9 cellular contexts compared by ENCODE assay signal in the genomic region with DNA sequence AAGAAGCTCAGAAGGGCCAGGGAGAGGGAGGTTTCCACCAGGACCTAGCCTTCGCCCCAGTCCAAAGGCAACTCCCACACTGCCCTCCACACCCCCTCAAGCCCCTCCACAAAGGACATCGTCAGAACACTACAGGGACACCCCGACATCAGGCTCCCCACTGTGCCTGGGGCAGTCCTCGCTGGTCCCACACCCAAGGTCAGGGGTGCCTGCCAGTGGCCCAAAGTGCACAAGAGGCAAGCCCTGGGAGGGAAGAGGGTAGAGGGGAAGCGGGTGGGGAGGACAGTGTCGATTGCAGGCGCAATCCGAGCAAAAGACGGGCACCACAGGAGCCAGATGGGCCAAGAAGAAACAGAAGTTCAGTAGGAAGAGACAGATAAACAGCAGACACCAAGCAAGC. TPM values are rescaled to one million over a fixed set of nuclear protein-coding genes. Genes with fewer than 3 reads are reported as not detected.
DNase-seq lines count a peak whose midpoint lies in the region; ATAC-seq, FAIRE-seq and TF ChIP-seq lines count a peak whose summit lies in the region.
"Had no signal": no experiment of that assay in that cellular context is flagged by ENCODE, and none has a peak within 500 bp of the region (broad histone marks: within the 10 kb centered on the region; RNA-seq: fewer than 3 reads in every experiment).

No MANE protein-coding gene starts in this region.

- 64% methylated on average over 9 of the region's 9 CpGs for WGBS in esophagus muscularis mucosa

- CTCF ChIA-PET in PC-3 (lab: Charles Lee), result no interaction called here

- POLR2A ChIA-PET in PC-3 (lab: Charles Lee; ENCODE audit: unreplicated experiment), result no interaction called here

- H3K36me3 ChIP-seq in CD4-positive, CD25-positive, alpha-beta regulatory T cell (ENCODE audit: control insufficient read depth, insufficient read depth, low read length), result no peaks in the 10 kb centered on the region
- H3K36me3 ChIP-seq in PC-3 (ENCODE audit: low read depth, low read length), result no peaks in the 10 kb centered on the region
- H3K36me3 ChIP-seq in esophagus muscularis mucosa, result no peaks in the 10 kb centered on the region
- no peaks in the 10 kb centered on the region for H3K36me3 ChIP-seq in parathyroid adenoma (ENCODE audit: control insufficient read depth, insufficient read depth, low read length)
- H3K36me3 ChIP-seq: cardiac muscle cell had no signal

- no peak overlapping the region for H2AFZ ChIP-seq in PC-3 (ENCODE audit: low read length)
- H2AFZ ChIP-seq in parathyroid adenoma, result peak overlapping the region; percentile 57

- H3K27ac ChIP-seq in CD4-positive, CD25-positive, alpha-beta regulatory T cell (ENCODE audit: insufficient read depth, low read length, poor library complexity, severe bottlenecking), result peak overlapping the region; percentile 53
- H3K27ac ChIP-seq in PC-3 (ENCODE audit: low read length) (no peak overlapping the region), esophagus muscularis mucosa (replicated peaks in 1 of 4) (peak overlapping the region; percentile 88 to 96 (median 93)), parathyroid adenoma (peak overlapping the region; percentile 55)
- H3K27ac ChIP-seq: cardiac muscle cell had no signal

- no peak for TF ChIP-seq POLR2A in esophagus muscularis mucosa (IDR thresholded peaks at IDR 0.05; ENCODE audit: low read depth)

- H3F3A ChIP-seq in PC-3 (ENCODE audit: low read length, unreplicated experiment), result no peaks in the 10 kb centered on the region

- no peak for TF ChIP-seq EP300 in esophagus muscularis mucosa (IDR thresholded peaks at IDR 0.05)

- H3K27ac Mint-ChIP-seq in CD4-positive, CD25-positive, alpha-beta regulatory T cell, result peak overlapping the region in 2 of 3 donors; percentile 91 to 92

- H3K4me2 ChIP-seq in PC-3 (ENCODE audit: low read length) (0 out of 2 replicates have a peak overlapping the region, but pooled peaks have one; percentile 33), parathyroid adenoma (ENCODE audit: low read length) (no peak overlapping the region)

- DNase-seq in CD4-positive, CD25-positive, alpha-beta regulatory T cell, result no peak
- DNase-seq in PC-3, result no peak
- DNase-seq in esophagus muscularis mucosa (ENCODE audit: extremely low spot score), result no peak
- DNase-seq in stimulated activated CD4-positive, alpha-beta T cell treated with anti-CD3 and anti-CD28 coated beads, Interleukin-2, amount 100 ng/mL, for 24 hours, result no peak
- DNase-seq in SKM-1 (lab: John Stamatoyannopoulos, UW; ENCODE audit: unreplicated experiment), result no peak
- DNase-seq in NCI-H345 (lab: John Stamatoyannopoulos, UW), result no peak
- DNase-seq in HTR-8/SVneo (ENCODE audit: insufficient read length, low spot score), result no peak

- no peaks in the 10 kb centered on the region for H3K27me3 ChIP-seq in CD4-positive, CD25-positive, alpha-beta regulatory T cell (ENCODE audit: control insufficient read depth, insufficient read depth, low read length)
- H3K27me3 ChIP-seq in PC-3 (ENCODE audit: low read length), result peaks cover 27% of the 10 kb centered on the region
- no peaks in the 10 kb centered on the region for H3K27me3 ChIP-seq in esophagus muscularis mucosa
- H3K27me3 ChIP-seq in parathyroid adenoma (ENCODE audit: control insufficient read depth, insufficient read depth, low read length), result no peaks in the 10 kb centered on the region

- no peaks in the 10 kb centered on the region for H3K36me3 Mint-ChIP-seq in CD4-positive, CD25-positive, alpha-beta regulatory T cell

- no peak overlapping the region for H3K4me3 ChIP-seq in CD4-positive, CD25-positive, alpha-beta regulatory T cell (ENCODE audit: low read depth, low read length)
- H3K4me3 ChIP-seq in PC-3 (ENCODE audit: low read length), result no peak overlapping the region
- H3K4me3 ChIP-seq in esophagus muscularis mucosa, result peak overlapping the region; percentile 39 to 43 (median 40)
- H3K4me3 ChIP-seq in parathyroid adenoma (ENCODE audit: low read depth, low read length), result no peak overlapping the region
- H3K4me3 ChIP-seq: cardiac muscle cell had no signal

- no peaks in the 10 kb centered on the region for H3K9me2 ChIP-seq in PC-3 (replicated peaks; ENCODE audit: low read length)

- TF ChIP-seq CTCF in PC-3 (conservative IDR thresholded peaks at IDR 0.05; ENCODE audit: low read depth, low read length) (no peak), esophagus muscularis mucosa (IDR thresholded peaks at IDR 0.05) (no peak), parathyroid adenoma (IDR thresholded peaks at IDR 0.05) (no peak)

- BruUV-seq in PC-3 (replicated peaks; lab: Mats Ljungman, UMichigan), result no TSS peak

- H3K79me2 ChIP-seq in PC-3 (ENCODE audit: low read length) (no peaks in the 10 kb centered on the region), parathyroid adenoma (no peaks in the 10 kb centered on the region)

- H3K9me3 Mint-ChIP-seq in CD4-positive, CD25-positive, alpha-beta regulatory T cell, result peaks cover 0 to 1% (median 0%) of the 10 kb centered on the region in 7 donors

- peaks cover 55% of the 10 kb centered on the region for H3K4me1 ChIP-seq in CD4-positive, CD25-positive, alpha-beta regulatory T cell (ENCODE audit: control insufficient read depth, insufficient read depth, low read length, poor library complexity, severe bottlenecking)
- H3K4me1 ChIP-seq in PC-3 (ENCODE audit: insufficient read depth, low read length), result peaks cover 4% of the 10 kb centered on the region
- peaks cover 39 to 60% (median 60%) of the 10 kb centered on the region in 4 donors for H3K4me1 ChIP-seq in esophagus muscularis mucosa
- H3K4me1 ChIP-seq in parathyroid adenoma, result peaks cover 14% of the 10 kb centered on the region

- H3K4me1 Mint-ChIP-seq in CD4-positive, CD25-positive, alpha-beta regulatory T cell, result peaks cover 4 to 80% (median 44%) of the 10 kb centered on the region in 4 donors

- intact Hi-C loops in PC-3 (cut with micrococcal nuclease), result no loop called here
- intact Hi-C loops in esophagus muscularis mucosa (cut with DNase I), result loop anchor here (5.0 kb wide), 1 partner anchor 66 kb away; no protein-coding TSS in a partner anchor

- peaks cover 9% of the 10 kb centered on the region for H3K27me3 Mint-ChIP-seq in CD4-positive, CD25-positive, alpha-beta regulatory T cell

- H3K4me3 Mint-ChIP-seq in CD4-positive, CD25-positive, alpha-beta regulatory T cell, result peak overlapping the region in 3 of 4 donors; percentile 84 to 87 (median 87)

- H3K9me3 ChIP-seq in CD4-positive, CD25-positive, alpha-beta regulatory T cell (ENCODE audit: control insufficient read depth in 2 of 2, low read length in 2 of 2), result no peaks in the 10 kb centered on the region
- H3K9me3 ChIP-seq in PC-3 (ENCODE audit: low read length) (no peaks in the 10 kb centered on the region), esophagus muscularis mucosa (no peaks in the 10 kb centered on the region), parathyroid adenoma (ENCODE audit: control insufficient read depth, low read length) (no peaks in the 10 kb centered on the region)

- ATAC-seq in CD4-positive, CD25-positive, alpha-beta regulatory T cell (ENCODE audit: low read depth in 2 of 2), result no peak
- no peak for ATAC-seq in PC-3

- H3K9ac ChIP-seq in PC-3 (ENCODE audit: low read length) (no peak overlapping the region), parathyroid adenoma (no peak overlapping the region)

- no peaks in the 10 kb centered on the region for H4K20me1 ChIP-seq in PC-3 (ENCODE audit: low read length)

- FAIRE-seq in HTR-8/SVneo (lab: Jason Lieb, UNC), result no peak

RNA-seq across cellular contexts. Expression of gene JAM3, which starts 35.6 kb away (rescaled TPM):
- total RNA-seq in CD4-positive, CD25-positive, alpha-beta regulatory T cell, result 5.5 TPM
- 1 to 10 TPM; 3.1 to 4.6 (median 3.3) TPM for polyA plus RNA-seq in CD4-positive, CD25-positive, alpha-beta regulatory T cell
- total RNA-seq in PC-3 (2014; rRNA removed), result 1.6 and 3.1 TPM in 2 replicates
- 100 to 1,000 TPM in 2 of 4 donors, 10 to 100 TPM in 2; 84.2 to 122 (median 96.5) TPM for total RNA-seq in esophagus muscularis mucosa

Comparison
In these comparisons a context has a peak if more than half of its experiments do, and no peak if none do; other contexts are left out.
1. H3K4me3 ChIP-seq: peak in esophagus muscularis mucosa (4 of 4); none in CD4-positive, CD25-positive, alpha-beta regulatory T cell (single experiment), PC-3 (single experiment) and parathyroid adenoma (single experiment).
2. RNA of gene JAM3, which starts 35.6 kb away (total RNA-seq): 84.2 to 122 TPM in esophagus muscularis mucosa; 5.5 TPM in CD4-positive, CD25-positive, alpha-beta regulatory T cell (single experiment) and 1.6 to 3.1 TPM in PC-3; every median in the first group is over 10 times any median in the second.